ENCODE assay signal across 2 cellular contexts in the genomic region with DNA sequence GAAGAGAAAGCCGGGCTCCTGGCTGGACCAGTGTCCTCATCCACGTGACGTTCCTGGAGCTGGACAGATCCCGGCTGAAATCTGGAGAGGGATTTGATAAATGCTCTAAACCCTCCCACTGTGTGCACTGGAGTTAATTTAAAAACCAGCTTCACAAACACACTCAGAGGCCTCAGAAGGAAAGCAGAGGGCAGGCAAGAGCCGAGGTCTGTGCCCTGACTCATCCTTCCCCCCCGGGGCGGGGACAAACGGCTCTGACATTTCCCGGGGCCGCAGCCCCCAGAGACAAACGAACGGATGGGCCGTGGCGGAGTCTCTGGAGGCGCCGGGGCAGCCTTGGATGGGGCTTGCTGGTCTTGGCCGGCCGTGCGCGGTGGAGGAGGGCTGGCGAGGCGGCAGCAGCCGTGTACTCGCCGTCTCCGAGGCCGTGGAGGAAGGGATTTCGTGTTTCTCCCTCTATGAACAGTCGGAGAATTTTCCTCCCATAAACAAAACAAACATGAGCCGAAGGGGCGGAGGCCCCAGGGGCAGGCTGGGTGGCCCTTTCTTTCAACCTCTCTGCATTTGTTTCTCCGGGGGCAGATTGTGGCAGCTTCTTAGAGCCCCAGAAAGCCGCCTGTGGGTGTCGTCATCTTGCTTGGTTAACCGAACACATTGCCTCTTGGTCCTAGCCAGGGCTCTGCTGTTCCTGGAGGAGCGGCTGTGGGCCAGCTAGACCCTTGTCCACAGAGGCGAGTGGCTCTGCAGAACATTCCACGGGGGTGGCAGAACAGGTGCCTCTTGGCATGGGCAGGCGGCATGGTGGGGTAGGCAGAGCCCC.
TF ChIP-seq lines count a peak whose summit lies in the region.

No MANE protein-coding gene starts in this region.

TF ChIP-seq in A549, 52 proteins besides CTCF, POLR2A, EP300 and RAD21 (continued from another document):
- TF ChIP-seq CHD4 (IDR thresholded peaks at IDR 0.05; ENCODE audit: borderline replicate concordance), result no peak
- peak; percentile 40; the same call in 1 of the 2 replicates for TF ChIP-seq MAX (IDR thresholded peaks at IDR 0.05)
- no peak for TF ChIP-seq HES2 (IDR thresholded peaks at IDR 0.05)
- no peak for TF ChIP-seq CHD2 (IDR thresholded peaks at IDR 0.05; ENCODE audit: low read length, partially characterized antibody)
- TF ChIP-seq KDM1A (IDR thresholded peaks at IDR 0.05; ENCODE audit: low read depth), result no peak
- no peak for TF ChIP-seq ZSCAN20 (CRISPR knock-in tag; IDR thresholded peaks at IDR 0.05)
- TF ChIP-seq, protein P1, sequence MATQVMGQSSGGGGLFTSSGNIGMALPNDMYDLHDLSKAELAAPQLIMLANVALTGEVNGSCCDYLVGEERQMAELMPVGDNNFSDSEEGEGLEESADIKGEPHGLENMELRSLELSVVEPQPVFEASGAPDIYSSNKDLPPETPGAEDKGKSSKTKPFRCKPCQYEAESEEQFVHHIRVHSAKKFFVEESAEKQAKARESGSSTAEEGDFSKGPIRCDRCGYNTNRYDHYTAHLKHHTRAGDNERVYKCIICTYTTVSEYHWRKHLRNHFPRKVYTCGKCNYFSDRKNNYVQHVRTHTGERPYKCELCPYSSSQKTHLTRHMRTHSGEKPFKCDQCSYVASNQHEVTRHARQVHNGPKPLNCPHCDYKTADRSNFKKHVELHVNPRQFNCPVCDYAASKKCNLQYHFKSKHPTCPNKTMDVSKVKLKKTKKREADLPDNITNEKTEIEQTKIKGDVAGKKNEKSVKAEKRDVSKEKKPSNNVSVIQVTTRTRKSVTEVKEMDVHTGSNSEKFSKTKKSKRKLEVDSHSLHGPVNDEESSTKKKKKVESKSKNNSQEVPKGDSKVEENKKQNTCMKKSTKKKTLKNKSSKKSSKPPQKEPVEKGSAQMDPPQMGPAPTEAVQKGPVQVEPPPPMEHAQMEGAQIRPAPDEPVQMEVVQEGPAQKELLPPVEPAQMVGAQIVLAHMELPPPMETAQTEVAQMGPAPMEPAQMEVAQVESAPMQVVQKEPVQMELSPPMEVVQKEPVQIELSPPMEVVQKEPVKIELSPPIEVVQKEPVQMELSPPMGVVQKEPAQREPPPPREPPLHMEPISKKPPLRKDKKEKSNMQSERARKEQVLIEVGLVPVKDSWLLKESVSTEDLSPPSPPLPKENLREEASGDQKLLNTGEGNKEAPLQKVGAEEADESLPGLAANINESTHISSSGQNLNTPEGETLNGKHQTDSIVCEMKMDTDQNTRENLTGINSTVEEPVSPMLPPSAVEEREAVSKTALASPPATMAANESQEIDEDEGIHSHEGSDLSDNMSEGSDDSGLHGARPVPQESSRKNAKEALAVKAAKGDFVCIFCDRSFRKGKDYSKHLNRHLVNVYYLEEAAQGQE (IDR thresholded peaks at IDR 0.05), result peak; percentile 61
- TF ChIP-seq, protein P2, sequence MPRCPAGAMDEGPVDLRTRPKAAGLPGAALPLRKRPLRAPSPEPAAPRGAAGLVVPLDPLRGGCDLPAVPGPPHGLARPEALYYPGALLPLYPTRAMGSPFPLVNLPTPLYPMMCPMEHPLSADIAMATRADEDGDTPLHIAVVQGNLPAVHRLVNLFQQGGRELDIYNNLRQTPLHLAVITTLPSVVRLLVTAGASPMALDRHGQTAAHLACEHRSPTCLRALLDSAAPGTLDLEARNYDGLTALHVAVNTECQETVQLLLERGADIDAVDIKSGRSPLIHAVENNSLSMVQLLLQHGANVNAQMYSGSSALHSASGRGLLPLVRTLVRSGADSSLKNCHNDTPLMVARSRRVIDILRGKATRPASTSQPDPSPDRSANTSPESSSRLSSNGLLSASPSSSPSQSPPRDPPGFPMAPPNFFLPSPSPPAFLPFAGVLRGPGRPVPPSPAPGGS (IDR thresholded peaks at IDR 0.05), result no peak
- no peak for TF ChIP-seq HOXB5 (CRISPR knock-in tag; IDR thresholded peaks at IDR 0.05)
- TF ChIP-seq CEBPB (IDR thresholded peaks at IDR 0.05), result no peak
- no peak for TF ChIP-seq USF2 (IDR thresholded peaks at IDR 0.05)
- no peak for TF ChIP-seq TP53 (CRISPR knock-in tag; IDR thresholded peaks at IDR 0.05)
- TF ChIP-seq GATA3 (IDR thresholded peaks at IDR 0.05; ENCODE audit: borderline replicate concordance), result no peak
- TF ChIP-seq RNF2 (IDR thresholded peaks at IDR 0.05; ENCODE audit: borderline replicate concordance, low read depth), result no peak
- no peak for TF ChIP-seq JUNB (IDR thresholded peaks at IDR 0.05)

TF ChIP-seq in IMR-90, 13 proteins besides CTCF, POLR2A, EP300 and RAD21 (continued from another document):
- TF ChIP-seq, protein P3, sequence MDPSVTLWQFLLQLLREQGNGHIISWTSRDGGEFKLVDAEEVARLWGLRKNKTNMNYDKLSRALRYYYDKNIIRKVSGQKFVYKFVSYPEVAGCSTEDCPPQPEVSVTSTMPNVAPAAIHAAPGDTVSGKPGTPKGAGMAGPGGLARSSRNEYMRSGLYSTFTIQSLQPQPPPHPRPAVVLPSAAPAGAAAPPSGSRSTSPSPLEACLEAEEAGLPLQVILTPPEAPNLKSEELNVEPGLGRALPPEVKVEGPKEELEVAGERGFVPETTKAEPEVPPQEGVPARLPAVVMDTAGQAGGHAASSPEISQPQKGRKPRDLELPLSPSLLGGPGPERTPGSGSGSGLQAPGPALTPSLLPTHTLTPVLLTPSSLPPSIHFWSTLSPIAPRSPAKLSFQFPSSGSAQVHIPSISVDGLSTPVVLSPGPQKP (IDR thresholded peaks at IDR 0.05; ENCODE audit: borderline replicate concordance, low read depth, low read length), result no peak
- TF ChIP-seq MXI1 (IDR thresholded peaks at IDR 0.05; ENCODE audit: borderline replicate concordance, low read depth, low read length) (no peak), MAFK (IDR thresholded peaks at IDR 0.05; ENCODE audit: low read depth, low read length) (no peak), RCOR1 (IDR thresholded peaks at IDR 0.05; ENCODE audit: insufficient replicate concordance, low read length) (no peak)
TF ChIP-seq in IMR-90: peak in this region for 0.
